In the genomic region with DNA sequence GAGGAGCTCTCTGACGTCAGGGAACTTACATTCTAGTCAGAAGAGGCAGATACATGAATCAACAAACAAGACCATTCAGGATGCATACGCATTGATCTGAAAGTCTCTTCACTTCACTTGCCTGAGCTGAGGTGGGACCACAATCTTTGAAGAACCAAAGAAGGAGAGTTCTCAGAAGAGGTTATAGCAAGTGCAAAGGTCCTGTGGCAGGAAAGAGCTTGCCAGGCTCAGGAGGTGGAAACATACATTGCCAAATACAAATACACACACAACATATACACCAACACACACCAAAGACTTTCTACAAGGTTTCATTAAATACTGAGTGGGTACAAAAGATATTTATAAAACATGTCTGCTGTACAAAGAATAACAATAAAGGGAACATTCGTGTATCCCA, we compare ENCODE assay signal across 29 cellular contexts.
"Had no signal": no experiment of that assay in that cellular context is flagged by ENCODE, and none has a peak within 500 bp of the region (broad histone marks: within the 10 kb centered on the region; RNA-seq: fewer than 3 reads in every experiment).

No MANE protein-coding gene starts in this region.

- H3K27ac ChIP-seq: stomach, suprapubic skin, testis, thoracic aorta, thyroid gland, tibial artery, tibial nerve, transverse colon, upper lobe of left lung, upper lobe of right lung, uterus, vagina had no signal

- H3K4me3 ChIP-seq: stomach, suprapubic skin, testis, thoracic aorta, thyroid gland, tibial artery, tibial nerve, transverse colon, upper lobe of left lung, upper lobe of right lung, uterus, vagina had no signal

- H3K4me1 ChIP-seq: stomach, suprapubic skin, testis, thyroid gland, tibial artery, tibial nerve, transverse colon, upper lobe of left lung, upper lobe of right lung, uterus, vagina had no signal

- ATAC-seq: stimulated activated effector memory CD8-positive, alpha-beta T cell treated with anti-CD3 and anti-CD28 coated beads, Interleukin-12 subunit alpha, Interleukin-12 subunit beta, amount 100 ng/mL, for 72 hours; stimulated activated memory B cell treated with anti-CD40 and anti-IgM and Interleukin-4, amounts not matched to agents 10 μg/mL and 1 μg/mL and 100 μg/mL, for 72 hours; stimulated activated naive B cell treated with anti-CD40 and anti-IgM and Interleukin-4, amounts not matched to agents 10 μg/mL and 1 μg/mL and 100 μg/mL, for 72 hours; stimulated activated naive CD8-positive, alpha-beta T cell treated with anti-CD3 and anti-CD28 coated beads, Interleukin-15, amount 100 ng/mL, for 72 hours; stimulated activated naive CD8-positive, alpha-beta T cell treated with anti-CD3 and anti-CD28 coated beads, Interleukin-15, Interleukin-2, amounts not matched to agents 100 U/mL and 50 U/mL, for 24 hours; upper lobe of right lung had no signal

- H3K36me3 ChIP-seq: stomach, suprapubic skin, thoracic aorta, thyroid gland, tibial artery, tibial nerve, transverse colon, upper lobe of left lung, upper lobe of right lung, uterus, vagina had no signal

- H3K4me3 Mint-ChIP-seq: stimulated activated effector memory CD8-positive, alpha-beta T cell treated with anti-CD3 and anti-CD28 coated beads, Interleukin-12 subunit alpha, Interleukin-12 subunit beta, amount 100 ng/mL, for 72 hours; stimulated activated memory B cell treated with anti-CD40 and anti-IgM and Interleukin-4, amounts not matched to agents 10 μg/mL and 1 μg/mL and 100 μg/mL, for 72 hours; stimulated activated naive B cell treated with anti-CD40 and anti-IgM and Interleukin-4, amounts not matched to agents 10 μg/mL and 1 μg/mL and 100 μg/mL, for 72 hours; stimulated activated naive CD8-positive, alpha-beta T cell treated with anti-CD3 and anti-CD28 coated beads, Interleukin-15, amount 100 ng/mL, for 72 hours; stimulated activated naive CD8-positive, alpha-beta T cell treated with anti-CD3 and anti-CD28 coated beads, Interleukin-15, Interleukin-2, amounts not matched to agents 100 ng/mL and 50 ng/mL, for 24 hours; type B pancreatic cell had no signal

- H3K4me1 Mint-ChIP-seq: stimulated activated effector memory CD8-positive, alpha-beta T cell treated with anti-CD3 and anti-CD28 coated beads, Interleukin-12 subunit alpha, Interleukin-12 subunit beta, amount 100 ng/mL, for 72 hours; stimulated activated memory B cell treated with anti-CD40 and anti-IgM and Interleukin-4, amounts not matched to agents 10 μg/mL and 1 μg/mL and 100 μg/mL, for 72 hours; stimulated activated naive B cell treated with anti-CD40 and anti-IgM and Interleukin-4, amounts not matched to agents 10 μg/mL and 1 μg/mL and 100 μg/mL, for 72 hours; stimulated activated naive CD8-positive, alpha-beta T cell treated with anti-CD3 and anti-CD28 coated beads, Interleukin-15, amount 100 ng/mL, for 72 hours had no signal

- DNase-seq: stimulated activated CD4-positive, alpha-beta T cell treated with anti-CD3 and anti-CD28 coated beads, Interleukin-2, amount 100 ng/mL, for 48 hours; stimulated activated CD4-positive, alpha-beta T cell treated with anti-CD3 and anti-CD28 coated beads, Interleukin-4, amount 100 ng/mL, for 1 hour; stimulated activated CD4-positive, alpha-beta T cell treated with anti-CD3 and anti-CD28 coated beads, Interleukin-4, amount 100 ng/mL, for 24 hours; stimulated activated CD4-positive, alpha-beta T cell treated with anti-CD3 and anti-CD28 coated beads, Interleukin-4, amount 100 ng/mL, for 4 hours; stimulated activated CD8-positive, alpha-beta memory T cell treated with anti-CD3 and anti-CD28 coated beads, Interleukin-4, amount 100 ng/mL, for 48 hours; stimulated activated naive B cell treated with anti-CD40 and anti-IgM and Interleukin-4, amounts not matched to agents 10 μg/mL and 1 μg/mL and 100 μg/mL, for 72 hours; stimulated activated naive CD4-positive, alpha-beta T cell; stimulated activated naive CD4-positive, alpha-beta T cell treated with Interleukin-2 at 50 U/mL for 16 hours; stimulated activated naive CD8-positive, alpha-beta T cell treated with anti-CD3 and anti-CD28 coated beads, Interleukin-15, amount 100 ng/mL, for 72 hours; stimulated activated naive CD8-positive, alpha-beta T cell treated with anti-CD3 and anti-CD28 coated beads, Interleukin-15, Interleukin-2, amounts not matched to agents 100 U/mL and 50 U/mL, for 24 hours; stomach; substantia nigra; testis; thyroid gland; tibial artery; transverse colon; trophoblast cell; upper lobe of left lung; upper lobe of right lung; uterus had no signal

- H3K27ac Mint-ChIP-seq: stimulated activated effector memory CD8-positive, alpha-beta T cell treated with anti-CD3 and anti-CD28 coated beads, Interleukin-12 subunit alpha, Interleukin-12 subunit beta, amount 100 ng/mL, for 72 hours; stimulated activated memory B cell treated with anti-CD40 and anti-IgM and Interleukin-4, amounts not matched to agents 10 μg/mL and 1 μg/mL and 100 μg/mL, for 72 hours; stimulated activated naive B cell treated with anti-CD40 and anti-IgM and Interleukin-4, amounts not matched to agents 10 μg/mL and 1 μg/mL and 100 μg/mL, for 72 hours; stimulated activated naive CD8-positive, alpha-beta T cell treated with anti-CD3 and anti-CD28 coated beads, Interleukin-15, amount 100 ng/mL, for 72 hours; stimulated activated naive CD8-positive, alpha-beta T cell treated with anti-CD3 and anti-CD28 coated beads, Interleukin-15, Interleukin-2, amounts not matched to agents 100 ng/mL and 50 ng/mL, for 24 hours; type B pancreatic cell had no signal

- H3K27me3 ChIP-seq: testis, thyroid gland, tibial nerve, transverse colon, upper lobe of left lung, upper lobe of right lung, uterus, vagina had no signal

- H3K36me3 Mint-ChIP-seq: stimulated activated effector memory CD8-positive, alpha-beta T cell treated with anti-CD3 and anti-CD28 coated beads, Interleukin-12 subunit alpha, Interleukin-12 subunit beta, amount 100 ng/mL, for 72 hours; stimulated activated memory B cell treated with anti-CD40 and anti-IgM and Interleukin-4, amounts not matched to agents 10 μg/mL and 1 μg/mL and 100 μg/mL, for 72 hours; type B pancreatic cell had no signal

- H3K9me3 ChIP-seq: suprapubic skin, testis, thoracic aorta, thyroid gland, tibial artery, transverse colon, upper lobe of right lung, uterus, vagina had no signal

- FAIRE-seq: urothelium cell line had no signal
